In the genomic region with DNA sequence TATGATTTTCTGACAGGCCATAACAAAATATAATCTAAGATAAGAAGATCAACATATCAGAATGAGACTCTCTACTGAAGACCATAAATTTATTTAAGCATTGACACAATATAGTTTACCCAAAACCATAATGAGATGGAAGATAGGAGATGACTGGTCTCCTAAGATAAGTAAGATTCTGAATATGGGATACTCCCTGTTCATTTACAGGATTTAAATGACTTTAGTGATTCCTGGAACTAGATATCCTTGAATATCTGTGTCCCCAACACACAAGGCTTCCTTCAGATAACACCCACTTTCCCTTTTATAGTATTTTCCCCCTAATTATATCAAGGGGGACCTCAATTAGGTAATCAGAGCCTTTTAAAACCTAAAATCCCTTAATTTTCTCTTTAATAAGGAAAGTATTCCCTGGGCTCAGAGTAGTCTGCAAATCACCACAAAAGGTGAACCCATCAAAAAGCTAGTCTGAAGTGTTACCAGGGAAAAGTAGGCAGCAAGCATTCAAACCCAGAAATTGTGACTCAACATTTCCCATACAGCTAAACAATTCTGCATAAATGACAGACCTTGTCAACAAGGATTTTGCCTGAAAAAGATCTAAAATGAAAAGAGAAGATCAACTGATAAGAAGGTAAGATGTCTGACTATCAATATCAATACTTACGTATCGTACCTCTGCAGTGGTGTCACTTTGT, we compare ENCODE assay signal across 30 cellular contexts.
"Had no signal": no experiment of that assay in that cellular context is flagged by ENCODE, and none has a peak within 500 bp of the region (broad histone marks: within the 10 kb centered on the region; RNA-seq: fewer than 3 reads in every experiment).

No MANE protein-coding gene starts in this region.

- H3K4me1 ChIP-seq: adrenal gland, body of pancreas, gastroesophageal sphincter had no signal

- H3K4me3 Mint-ChIP-seq: activated CD4-positive, alpha-beta T cell treated with anti-CD3 and anti-CD28 coated beads, Interleukin-2, amount 10 ng/mL, durations not matched to agents 7 days and 5 days; activated CD8-positive, alpha-beta T cell treated with anti-CD3 and anti-CD28 coated beads for 36 hours; activated naive CD4-positive, alpha-beta T cell treated with anti-CD3 and anti-CD28 coated beads for 36 hours; activated naive CD4-positive, alpha-beta T cell treated with anti-CD3 and anti-CD28 coated beads, Interleukin-2, amount 50 U/mL, for 24 hours; activated naive CD8-positive, alpha-beta T cell treated with anti-CD3 and anti-CD28 coated beads for 36 hours; activated naive CD8-positive, alpha-beta T cell treated with anti-CD3 and anti-CD28 coated beads, Interleukin-2, amount 50 U/mL, for 24 hours; activated T-helper 1 cell treated with anti-CD3 and anti-CD28 coated beads, Interleukin-12 subunit alpha, Interleukin-12 subunit beta, Interleukin-2, Interleukin-4 antibody, amounts not matched to agents 30 ng/mL and 10 ng/mL and 1 ng/mL, durations not matched to agents 14 hours and 24 hours and 36 hours; effector memory CD8-positive, alpha-beta T cell had no signal

- H3K9me3 Mint-ChIP-seq: activated CD4-positive, alpha-beta T cell treated with anti-CD3 and anti-CD28 coated beads, Interleukin-2, amount 10 ng/mL, durations not matched to agents 7 days and 5 days; activated CD8-positive, alpha-beta T cell treated with anti-CD3 and anti-CD28 coated beads for 36 hours; activated naive CD4-positive, alpha-beta T cell treated with anti-CD3 and anti-CD28 coated beads for 36 hours; activated naive CD4-positive, alpha-beta T cell treated with anti-CD3 and anti-CD28 coated beads, Interleukin-2, amount 50 U/mL, for 24 hours; activated naive CD8-positive, alpha-beta T cell treated with anti-CD3 and anti-CD28 coated beads for 36 hours; activated naive CD8-positive, alpha-beta T cell treated with anti-CD3 and anti-CD28 coated beads, Interleukin-2, amount 50 U/mL, for 24 hours; activated T-helper 1 cell treated with anti-CD3 and anti-CD28 coated beads, Interleukin-12 subunit alpha, Interleukin-12 subunit beta, Interleukin-2, Interleukin-4 antibody, amounts not matched to agents 30 ng/mL and 10 ng/mL and 1 ng/mL, durations not matched to agents 14 hours and 24 hours and 36 hours; activated T-helper 2 cell treated with anti-CD3 and anti-CD28 coated beads, Interferon-gamma antibody, Interleukin-2, Interleukin-4, amounts not matched to agents 10 μg/mL and 5 μg/mL and 100 μg/mL, durations not matched to agents 14 hours and 24 hours and 36 hours; effector memory CD8-positive, alpha-beta T cell had no signal

- H3K27me3 Mint-ChIP-seq: activated CD4-positive, alpha-beta T cell treated with anti-CD3 and anti-CD28 coated beads, Interleukin-2, amount 10 ng/mL, durations not matched to agents 7 days and 5 days; activated CD8-positive, alpha-beta T cell treated with anti-CD3 and anti-CD28 coated beads for 36 hours; activated naive CD4-positive, alpha-beta T cell treated with anti-CD3 and anti-CD28 coated beads, Interleukin-2, amount 50 U/mL, for 24 hours; activated naive CD8-positive, alpha-beta T cell treated with anti-CD3 and anti-CD28 coated beads for 36 hours; activated naive CD8-positive, alpha-beta T cell treated with anti-CD3 and anti-CD28 coated beads, Interleukin-2, amount 50 U/mL, for 24 hours; effector memory CD8-positive, alpha-beta T cell had no signal

- H3K4me3 ChIP-seq: adrenal gland, body of pancreas, esophagus squamous epithelium, gastroesophageal sphincter had no signal

- H3K9me3 ChIP-seq: adrenal gland, body of pancreas, esophagus squamous epithelium, gastroesophageal sphincter had no signal

- H3K4me1 Mint-ChIP-seq: activated naive CD4-positive, alpha-beta T cell treated with anti-CD3 and anti-CD28 coated beads, Interleukin-2, amount 50 U/mL, for 24 hours had no signal

- H3K27ac Mint-ChIP-seq: activated CD4-positive, alpha-beta T cell treated with anti-CD3 and anti-CD28 coated beads, Interleukin-2, amount 10 ng/mL, durations not matched to agents 7 days and 5 days; activated CD8-positive, alpha-beta T cell treated with anti-CD3 and anti-CD28 coated beads for 36 hours; activated naive CD4-positive, alpha-beta T cell treated with anti-CD3 and anti-CD28 coated beads for 36 hours; activated naive CD4-positive, alpha-beta T cell treated with anti-CD3 and anti-CD28 coated beads, Interleukin-2, amount 50 U/mL, for 24 hours; activated naive CD8-positive, alpha-beta T cell treated with anti-CD3 and anti-CD28 coated beads for 36 hours; activated naive CD8-positive, alpha-beta T cell treated with anti-CD3 and anti-CD28 coated beads, Interleukin-2, amount 50 U/mL, for 24 hours; activated T-helper 1 cell treated with anti-CD3 and anti-CD28 coated beads, Interleukin-12 subunit alpha, Interleukin-12 subunit beta, Interleukin-2, Interleukin-4 antibody, amounts not matched to agents 30 ng/mL and 10 ng/mL and 1 ng/mL, durations not matched to agents 14 hours and 24 hours and 36 hours; activated T-helper 2 cell treated with anti-CD3 and anti-CD28 coated beads, Interferon-gamma antibody, Interleukin-2, Interleukin-4, amounts not matched to agents 10 μg/mL and 5 μg/mL and 100 μg/mL, durations not matched to agents 14 hours and 24 hours and 36 hours; effector memory CD8-positive, alpha-beta T cell had no signal

- H3K36me3 ChIP-seq: adrenal gland had no signal

- DNase-seq: activated CD4-positive, alpha-beta T cell treated with anti-CD3 and anti-CD28 coated beads for 4 hours; activated CD4-positive, alpha-beta T cell treated with anti-CD3 and anti-CD28 coated beads, Interleukin-2, amount 10 ng/mL, durations not matched to agents 7 days and 5 days; activated CD4-positive, alpha-beta T cell treated with anti-CD3 and anti-CD28 coated beads, Interleukin-2, amount 50 U/mL, for 48 hours; activated CD4-positive, CD25-positive, alpha-beta regulatory T cell; activated CD4-positive, CD25-positive, alpha-beta regulatory T cell treated with anti-CD3 and anti-CD28 coated beads, Interleukin-2, amount 50 U/mL, for 72 hours; activated CD8-positive, alpha-beta memory T cell treated with anti-CD3 and anti-CD28 coated beads for 24 hours; activated CD8-positive, alpha-beta T cell treated with anti-CD3 and anti-CD28 coated beads for 36 hours; activated effector memory CD4-positive, alpha-beta T cell treated with anti-CD3 and anti-CD28 coated beads, Interleukin-2, amount 50 U/mL, for 16 hours; activated naive CD4-positive, alpha-beta T cell treated with anti-CD3 and anti-CD28 coated beads for 36 hours; activated naive CD8-positive, alpha-beta T cell treated with anti-CD3 and anti-CD28 coated beads for 36 hours; activated naive CD8-positive, alpha-beta T cell treated with anti-CD3 and anti-CD28 coated beads, Interleukin-2, amount 50 U/mL, for 24 hours; activated T-cell treated with anti-CD3 and anti-CD28 coated beads, Interleukin-2, amount 50 U/mL, for 48 hours; adrenal gland; amygdala; aorta; body of pancreas; caudate nucleus; cortex of kidney; dermis blood vessel endothelial cell; effector CD4-positive, alpha-beta T cell; effector memory CD8-positive, alpha-beta T cell; esophagus squamous epithelium; foreskin melanocyte; head of caudate nucleus; hippocampal formation; T-helper 2 cell had no signal

- H3K27me3 ChIP-seq: adrenal gland, body of pancreas, esophagus squamous epithelium, gastroesophageal sphincter had no signal

- H3K27ac ChIP-seq: adrenal gland, body of pancreas, esophagus squamous epithelium, gastroesophageal sphincter had no signal
